8 cellular contexts compared by ENCODE assay signal in the genomic region with DNA sequence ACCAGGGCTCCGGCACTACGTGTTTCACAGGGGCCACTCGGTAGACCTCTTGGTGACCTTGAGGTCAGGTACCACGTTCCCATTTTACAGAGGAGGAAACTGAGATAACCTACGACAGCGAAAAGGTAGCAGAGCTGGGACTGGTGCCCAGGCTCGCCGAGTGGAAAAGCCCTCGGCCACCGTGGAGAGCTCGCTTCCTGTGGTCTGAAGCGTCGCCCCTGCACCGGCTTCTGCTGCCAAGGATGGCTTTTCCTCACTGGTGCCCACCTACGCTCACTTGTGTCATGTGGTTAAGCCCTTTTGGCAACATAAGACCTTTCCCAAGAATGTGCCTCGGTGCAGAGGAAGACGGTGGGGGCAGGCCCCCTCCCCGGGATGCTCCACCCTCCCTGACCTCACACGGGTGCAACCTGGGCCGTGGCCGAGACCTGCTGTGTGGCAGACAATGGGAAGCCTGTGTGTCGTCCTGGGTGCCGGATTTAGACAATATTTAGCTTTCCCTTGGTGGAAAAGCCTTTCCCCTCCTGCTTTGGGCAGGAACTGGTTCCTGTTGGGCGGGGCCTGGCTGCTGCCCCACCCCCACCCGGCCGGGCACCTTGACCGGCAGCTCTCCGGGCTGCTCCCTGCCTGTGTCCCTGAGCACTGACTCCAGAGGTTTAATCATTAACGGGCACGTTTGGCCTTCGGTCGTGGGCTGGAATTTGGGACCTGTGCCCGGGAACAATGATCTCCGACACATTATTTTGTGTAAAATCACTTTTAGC. TPM values are rescaled to one million over a fixed set of nuclear protein-coding genes. Genes with fewer than 3 reads are reported as not detected.
DNase-seq lines count a peak whose midpoint lies in the region; ATAC-seq, FAIRE-seq and TF ChIP-seq lines count a peak whose summit lies in the region.

No MANE protein-coding gene starts in this region.

- H3K9me3 ChIP-seq in K562 (replicated peaks; ENCODE audit: control insufficient read depth, insufficient read depth, low read depth, low read length) (no peaks in the 10 kb centered on the region), liver (ENCODE audit: control insufficient read depth in 4 of 4, low read length in 3 of 4) (no peaks in the 10 kb centered on the region)

- H3K27me3 Mint-ChIP-seq in activated T-cell treated with anti-CD3 and anti-CD28 coated beads, Interleukin-2, amount 50 U/mL, for 4 hours (ENCODE audit: low read depth): no peaks in the 10 kb centered on the region

- H3K4me1 ChIP-seq in K562 (replicated peaks in 1 of 2; ENCODE audit: control insufficient read depth in 2 of 2, insufficient read depth in 2 of 2, low read length in 2 of 2) (peaks cover 0 to 13% of the 10 kb centered on the region in 2 experiments; a peak in 2 of 5 replicates), liver (ENCODE audit: control insufficient read depth in 4 of 4, insufficient read depth in 4 of 4, low read length in 3 of 4) (peaks cover 27 to 47% (median 36%) of the 10 kb centered on the region in 4 donors)

- CTCF ChIA-PET in K562 (lab: Yijun Ruan, JAX; ENCODE audit: low intra/inter-chr PET ratio): no interaction called here

- H3K79me2 ChIP-seq in K562 (ENCODE audit: control insufficient read depth, insufficient read depth, low read length): no peaks in the 10 kb centered on the region

- no peak for DNase-seq in activated T-cell treated with anti-CD3 and anti-CD28 coated beads, Interleukin-2, amount 50 U/mL, for 4 hours
- no peak for DNase-seq in activated T-cell treated with anti-CD3 and anti-CD28 coated beads, Interleukin-2, amount 50 U/mL, for 1 hour
- DNase-seq in K562 (ENCODE audit: extremely low read depth in 1 of 4, low spot score in 3 of 4) (peak in 3 of 4 experiments; percentile 17 to 25 (median 25)), urothelium cell line (ENCODE audit: low spot score) (peak; percentile 62), OCI-M2 (lab: John Stamatoyannopoulos, UW; ENCODE audit: unreplicated experiment) (no peak), DMS114 treated with DMSO at 0.1 percent for 48 hours (lab: John Stamatoyannopoulos, UW; ENCODE audit: unreplicated experiment) (no peak)

- POLR2A ChIA-PET in K562 (lab: Yijun Ruan, JAX): interaction anchor here (0.8 kb wide), 1 partner anchor 22 kb away, joined by 4 read pairs; no protein-coding TSS in a partner anchor

- peaks cover 20% of the 10 kb centered on the region for H3K4me1 Mint-ChIP-seq in activated T-cell treated with anti-CD3 and anti-CD28 coated beads, Interleukin-2, amount 50 U/mL, for 4 hours (ENCODE audit: low read depth)

- H3K27me3 ChIP-seq in K562 (ENCODE audit: control insufficient read depth in 2 of 2, insufficient read depth in 2 of 2, low read length in 2 of 2) (peaks cover 0 to 16% of the 10 kb centered on the region in 2 experiments; a peak in 2 of 5 replicates), liver (ENCODE audit: control insufficient read depth in 4 of 4, insufficient read depth in 4 of 4, low read length in 3 of 4) (no peaks in the 10 kb centered on the region)

- FAIRE-seq in K562 (lab: Jason Lieb, UNC): no peak
- FAIRE-seq in urothelium cell line (lab: Jason Lieb, UNC): no peak

- no peak for TF ChIP-seq POLR2A in K562 (conservative IDR thresholded peaks at IDR 0.05)

- H3K36me3 ChIP-seq in K562 (ENCODE audit: control insufficient read depth, insufficient read depth, low read length) (no peaks in the 10 kb centered on the region), liver (ENCODE audit: control insufficient read depth in 4 of 4, insufficient read depth in 3 of 4, low read depth in 1 of 4, low read length in 3 of 4) (no peaks in the 10 kb centered on the region)

- H3K36me3 Mint-ChIP-seq in activated T-cell treated with anti-CD3 and anti-CD28 coated beads, Interleukin-2, amount 50 U/mL, for 4 hours (ENCODE audit: insufficient read depth): no peaks in the 10 kb centered on the region

- no peak for TF ChIP-seq RAD21 in K562 (CRISPR knock-in tag; conservative IDR thresholded peaks at IDR 0.05 in 1 of 2, IDR thresholded peaks at IDR 0.05 in 1 of 2)
- TF ChIP-seq RAD21 in liver (IDR thresholded peaks at IDR 0.05): peak; percentile 31 to 60

- no peak overlapping the region for H2AFZ ChIP-seq in K562 (ENCODE audit: low read depth, low read length)

- H3K9ac ChIP-seq in K562 (ENCODE audit: insufficient read depth in 1 of 2, low read depth in 2 of 2, low read length in 2 of 2): peak overlapping the region in 1 of 2 experiments; percentile 17; a peak in 1 of 4 replicates
- peak overlapping the region in 1 of 2 donors; percentile 86 for H3K9ac ChIP-seq in liver (ENCODE audit: low read depth in 1 of 2, low read length in 2 of 2)

- H4K20me1 ChIP-seq in K562 (replicated peaks; ENCODE audit: control insufficient read depth, insufficient read depth, low read length): no peaks in the 10 kb centered on the region

- no peaks in the 10 kb centered on the region for H3K9me3 Mint-ChIP-seq in activated T-cell treated with anti-CD3 and anti-CD28 coated beads, Interleukin-2, amount 50 U/mL, for 4 hours

- no peaks in the 10 kb centered on the region for H3K9me1 ChIP-seq in K562 (ENCODE audit: control insufficient read depth, insufficient read depth, low read length)

- H3K4me3 Mint-ChIP-seq in activated T-cell treated with anti-CD3 and anti-CD28 coated beads, Interleukin-2, amount 50 U/mL, for 4 hours: peak overlapping the region; percentile 64

- TF ChIP-seq EP300 in K562 (IDR thresholded peaks at IDR 0.05; ENCODE audit: low read length): no peak

- TF ChIP-seq CTCF in K562 (IDR thresholded peaks at IDR 0.05 in 2 of 3, conservative IDR thresholded peaks at IDR 0.05 in 1 of 3; ENCODE audit: insufficient read depth in 2 of 3, low read depth in 1 of 3, low read length in 3 of 3) (no peak), liver (IDR thresholded peaks at IDR 0.05; ENCODE audit: low read depth, low read length, missing input control) (no peak)

- H3K4me3 ChIP-seq in K562: no peak overlapping the region
- peak overlapping the region; percentile 36 to 43 (median 38) for H3K4me3 ChIP-seq in liver (ENCODE audit: low read depth in 1 of 3, low read length in 3 of 3)

- peak; percentile 31 to 50 for ATAC-seq in activated T-cell treated with anti-CD3 and anti-CD28 coated beads, Interleukin-2, amount 50 U/mL, for 4 hours
- ATAC-seq in K562: peak; percentile 63
- no peak for ATAC-seq in HG02571 (IDR thresholded peaks at IDR 0.05; ENCODE audit: unreplicated experiment)

- no peak overlapping the region for H3K4me2 ChIP-seq in K562 (ENCODE audit: insufficient read depth, low read length)

- intact Hi-C loops in K562 (cut with micrococcal nuclease): no loop called here

- in situ Hi-C loops in K562 (cut with MboI): no loop called here

- no TSS peak for BruUV-seq in K562 (replicated peaks; lab: Mats Ljungman, UMichigan)

- WGBS in K562 (ENCODE audit: insufficient coverage, low coverage, missing lambda C conversion rate): 47% methylated on average over 21 of the region's 34 CpGs
- WGBS in liver: 7% methylated on average over 34 of the region's 34 CpGs

- H3K27ac ChIP-seq in K562 (ENCODE audit: extremely low read depth, low read depth, low read length) (no peak overlapping the region), liver (ENCODE audit: low read depth in 1 of 2, low read length in 2 of 2) (peak overlapping the region; percentile 93 to 99)

TF ChIP-seq in liver, 16 proteins besides CTCF, POLR2A, EP300 and RAD21 (continues in another document):
- peak; percentile 74 for TF ChIP-seq NR2F2 (IDR thresholded peaks at IDR 0.05)

RNA-seq across cellular contexts. Expression of a gene that starts 32.4 kb away (rescaled TPM):
- 10 to 100 TPM in 1 of 3 donors, 1 to 10 TPM in 2; 6.8 to 11.8 (median 9.7) TPM for total RNA-seq in activated T-cell treated with anti-CD3 and anti-CD28 coated beads, Interleukin-2, amount 50 U/mL, for 4 hours
- total RNA-seq in K562 (2011; cell fraction: chromatin; rRNA removed; ENCODE audit: low replicate concordance): 2.6 and 4.6 TPM in 2 replicates
- 1.0 and 1.2 TPM in 2 replicates for total RNA-seq in K562 (2011; cell fraction: nucleolus; rRNA removed)
- total RNA-seq in K562 (2011; cell fraction: nucleoplasm; rRNA removed): 2.3 and 3.7 TPM in 2 replicates
- total RNA-seq in K562 (2014; rRNA removed) (0.14 and 0.61 TPM in 2 replicates), K562 (2014; rRNA removed; fragmentation: Illumina TruSeq; extraction: Trizol) (0.16 and 0.22 TPM in 2 replicates), K562 (2015; rRNA removed; fragmentation: Illumina TruSeq; extraction: Trizol) (0.11 and 0.30 TPM in 2 replicates), K562 (2021) (1.1 and 1.7 TPM in 2 replicates), liver (10 to 100 TPM in 1 of 2 donors, 1 to 10 TPM in 1; 3.2 to 15.1 TPM)
- polyA plus RNA-seq in K562 (2011; rRNA removed) (0.18 and 0.26 TPM in 2 replicates), K562 (2014; fragmentation: Illumina TruSeq; extraction: Trizol) (0.15 and 0.46 TPM in 2 replicates), K562 (2014; fragmentation: Nextera tagmentation; extraction: Ambion mirVana) (under 1 TPM; 0.03 TPM), K562 (2014; rRNA removed) (0.08 and 0.48 TPM in 2 replicates), liver (1 to 10 TPM; 4.1 to 6.1 TPM)
- polyA plus RNA-seq in K562 (2011; cell fraction: cytosol; rRNA removed): 0.25 and 0.28 TPM in 2 replicates
- 0.37 and 0.85 TPM in 2 replicates for polyA plus RNA-seq in K562 (2011; cell fraction: nucleus; rRNA removed)
- 0.35 and 0.57 TPM in 2 replicates for polyA plus RNA-seq in K562 (2012)
- polyA minus RNA-seq in K562 (2011; rRNA and poly(A)+ RNA removed): 0.90 and 1.1 TPM in 2 replicates
- polyA minus RNA-seq in K562 (2011; cell fraction: cytosol; rRNA and poly(A)+ RNA removed): not detected in 2 replicates
- 0.22 and 0.67 TPM in 2 replicates for polyA minus RNA-seq in K562 (2011; cell fraction: nucleus; rRNA and poly(A)+ RNA removed)

RNA-seq across cellular contexts. Expression of a gene that starts 48.5 kb away (rescaled TPM):
- 1 to 10 TPM in 1 of 3 donors, under 1 TPM in 2; 0.30 to 1.1 (median 0.90) TPM for total RNA-seq in activated T-cell treated with anti-CD3 and anti-CD28 coated beads, Interleukin-2, amount 50 U/mL, for 4 hours
- not detected in 2 replicates for total RNA-seq in K562 (2011; cell fraction: chromatin; rRNA removed; ENCODE audit: low replicate concordance)
- not detected in 2 replicates for total RNA-seq in K562 (2011; cell fraction: nucleolus; rRNA removed)
- not detected in 2 replicates for total RNA-seq in K562 (2011; cell fraction: nucleoplasm; rRNA removed)
- total RNA-seq in K562 (2014; rRNA removed) (not detected in 2 replicates), K562 (2014; rRNA removed; fragmentation: Illumina TruSeq; extraction: Trizol) (not detected in 2 replicates), K562 (2015; rRNA removed; fragmentation: Illumina TruSeq; extraction: Trizol) (not detected in 2 replicates), K562 (2021) (not detected in 2 replicates), liver (1 to 10 TPM in 1 of 2 donors, under 1 TPM in 1; 0.56 to 1.0 TPM)
- polyA plus RNA-seq in K562 (2011; rRNA removed) (not detected in 2 replicates), K562 (2014; fragmentation: Illumina TruSeq; extraction: Trizol) (0.04 TPM in 1 of 2 replicates, not detected in the other), K562 (2014; fragmentation: Nextera tagmentation; extraction: Ambion mirVana) (under 1 TPM; 0.04 to 0.14 TPM), K562 (2014; rRNA removed) (0.04 and 0.09 TPM in 2 replicates), liver (under 1 TPM; 0.12 to 0.36 TPM)
- 0.04 TPM in 1 of 2 replicates, not detected in the other for polyA plus RNA-seq in K562 (2011; cell fraction: cytosol; rRNA removed)
- not detected in 2 replicates for polyA plus RNA-seq in K562 (2011; cell fraction: nucleus; rRNA removed)
- 0.03 and 0.11 TPM in 2 replicates for polyA plus RNA-seq in K562 (2012)
- not detected in 2 replicates for polyA minus RNA-seq in K562 (2011; rRNA and poly(A)+ RNA removed)
- polyA minus RNA-seq in K562 (2011; cell fraction: cytosol; rRNA and poly(A)+ RNA removed): not detected in 2 replicates
- polyA minus RNA-seq in K562 (2011; cell fraction: nucleus; rRNA and poly(A)+ RNA removed): not detected in 2 replicates

Comparison
In these comparisons a context has a peak if more than half of its experiments do, and no peak if none do; other contexts are left out.
1. DNase-seq: peak in K562 (3 of 4) and urothelium cell line (single experiment); none in activated T-cell treated with anti-CD3 and anti-CD28 coated beads, Interleukin-2, amount 50 U/mL, for 4 hours (single experiment), activated T-cell treated with anti-CD3 and anti-CD28 coated beads, Interleukin-2, amount 50 U/mL, for 1 hour (single experiment), OCI-M2 (single experiment) and DMS114 treated with DMSO at 0.1 percent for 48 hours (single experiment).